In genomic region chr16:49466881-49467280, GRCh38 we compare ENCODE assay signal across 22 cellular contexts.
A peak's percentile ranks its signal among the peaks of the same experiment; 100 is the strongest.
DNase-seq lines count a peak whose midpoint lies in the region; ATAC-seq and TF ChIP-seq lines count a peak whose summit lies in the region.
"Had no signal": no experiment of that assay in that cellular context is flagged by ENCODE, and none has a peak within 500 bp of the region (broad histone marks: within the 10 kb centered on the region; RNA-seq: fewer than 3 reads in every experiment).

No MANE protein-coding gene starts in this region.

- no peaks in the 10 kb centered on the region for H3K36me3 ChIP-seq in suprapubic skin
- H3K36me3 ChIP-seq: adrenal gland, gastrocnemius medialis, ovary had no signal

- no peak for TF ChIP-seq EP300 in suprapubic skin (IDR thresholded peaks at IDR 0.05)

- H3K4me1 ChIP-seq in suprapubic skin, result no peaks in the 10 kb centered on the region
- H3K4me1 ChIP-seq: adrenal gland, gastrocnemius medialis had no signal

- TF ChIP-seq CTCF in suprapubic skin (IDR thresholded peaks at IDR 0.05) (no peak), foreskin fibroblast (IDR thresholded peaks at IDR 0.05; ENCODE audit: low read depth, low read length) (no peak)

- H3K4me3 ChIP-seq in suprapubic skin (no peak overlapping the region), foreskin fibroblast (ENCODE audit: low read depth in 1 of 2, low read length in 2 of 2) (no peak overlapping the region)
- H3K4me3 ChIP-seq: adrenal gland, gastrocnemius medialis, GM23338, ovary had no signal

- no peak for TF ChIP-seq POLR2A in suprapubic skin (IDR thresholded peaks at IDR 0.05)

- DNase-seq in activated CD8-positive, alpha-beta memory T cell treated with anti-CD3 and anti-CD28 coated beads for 24 hours, result peak; percentile 47
- no peak for DNase-seq in activated CD8-positive, alpha-beta memory T cell treated with anti-CD3 and anti-CD28 coated beads, Interleukin-2, amount 50 U/mL, for 4 hours
- DNase-seq in NCI-H2171 treated with DMSO at 0.1 percent for 48 hours (lab: John Stamatoyannopoulos, UW) (peak; percentile 52), islet precursor cell (peak; percentile 44), suprapubic skin (ENCODE audit: low spot score in 2 of 2) (peak; percentile 20 to 58), foreskin fibroblast (no peak), SKM-1 (lab: John Stamatoyannopoulos, UW; ENCODE audit: unreplicated experiment) (no peak)
- DNase-seq: activated CD4-positive, alpha-beta T cell treated with anti-CD3 and anti-CD28 coated beads, Interleukin-2, amount 50 U/mL, for 48 hours; activated CD4-positive, CD25-positive, alpha-beta regulatory T cell; activated naive CD4-positive, alpha-beta T cell; activated T-cell treated with anti-CD3 and anti-CD28 coated beads for 4 hours; EL; gastrocnemius medialis; HFFc6; NCI-H146; NCI-H510A treated with DMSO at 0.1 percent for 48 hours; stimulated activated naive CD4-positive, alpha-beta T cell had no signal

- peaks cover 27% of the 10 kb centered on the region for H3K27me3 ChIP-seq in suprapubic skin
- H3K27me3 ChIP-seq: ovary had no signal

- WGBS in suprapubic skin, result 100% methylated on average over 1 of the region's 1 CpG

- no peaks in the 10 kb centered on the region for H3K9me3 ChIP-seq in suprapubic skin
- H3K9me3 ChIP-seq: adrenal gland, gastrocnemius medialis, ovary had no signal

- ATAC-seq in HG03520 (IDR thresholded peaks at IDR 0.05; ENCODE audit: unreplicated experiment), result no peak
- ATAC-seq: CD8-positive, alpha-beta T cell; gastrocnemius medialis; GM23338 had no signal

- H3K27ac ChIP-seq in suprapubic skin, result no peak overlapping the region
- H3K27ac ChIP-seq: adrenal gland, gastrocnemius medialis, ovary had no signal

Comparison
In these comparisons a context has a peak if more than half of its experiments do, and no peak if none do; other contexts are left out.
1. DNase-seq: peak in activated CD8-positive, alpha-beta memory T cell treated with anti-CD3 and anti-CD28 coated beads for 24 hours (single experiment), NCI-H2171 treated with DMSO at 0.1 percent for 48 hours (single experiment), islet precursor cell (single experiment) and suprapubic skin (2 of 2); none in activated CD8-positive, alpha-beta memory T cell treated with anti-CD3 and anti-CD28 coated beads, Interleukin-2, amount 50 U/mL, for 4 hours (single experiment), foreskin fibroblast (0 of 2) and SKM-1 (single experiment).